Comparison of ENCODE assay signal across 1 cellular context in the genomic region with DNA sequence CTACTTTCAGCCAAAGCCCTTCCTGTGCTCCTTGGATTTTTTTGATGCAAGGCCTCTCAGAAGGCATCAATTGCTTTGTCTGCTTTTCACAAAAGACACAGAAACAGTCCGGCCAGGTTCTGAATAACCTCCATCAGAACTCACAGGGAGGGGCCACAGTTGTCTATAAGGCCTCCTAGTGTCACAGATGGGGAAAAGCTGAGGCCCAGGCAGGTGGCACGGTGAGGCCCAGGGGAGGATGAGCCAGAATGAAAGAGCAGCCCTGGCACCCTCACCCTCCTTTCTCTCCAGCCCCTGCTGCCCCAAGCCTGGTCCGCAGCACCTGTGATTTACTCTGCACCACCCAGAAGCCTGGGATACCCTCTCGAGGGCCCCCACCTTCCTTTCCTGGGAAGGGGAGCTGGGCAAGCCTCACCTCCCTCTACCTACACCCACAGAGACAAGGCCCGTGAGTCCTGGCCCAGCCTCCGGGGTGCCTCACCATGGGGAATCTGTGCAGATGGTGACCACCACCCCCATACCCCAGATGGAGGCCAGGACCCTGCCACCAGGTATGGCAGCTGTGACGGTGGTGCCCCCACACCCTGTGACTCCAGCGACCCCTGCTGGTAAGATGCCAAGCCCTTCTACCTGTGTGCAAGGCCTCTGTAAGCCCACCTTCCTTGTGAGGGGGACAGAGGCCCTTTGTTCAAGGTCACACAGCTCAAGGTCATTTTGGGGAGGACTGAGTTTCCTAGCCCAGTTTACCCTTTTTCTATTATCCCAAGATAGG.
TF ChIP-seq lines count a peak whose summit lies in the region.

No MANE protein-coding gene starts in this region.

TF ChIP-seq in HCT116, 20 proteins besides CTCF, POLR2A, EP300 and RAD21 (continued from another document):
- TF ChIP-seq SP1 (IDR thresholded peaks at IDR 0.05; ENCODE audit: low read depth) (no peak), JUND (IDR thresholded peaks at IDR 0.05) (no peak), EZH2 (IDR thresholded peaks at IDR 0.05) (no peak), POLR2AphosphoS5 (IDR thresholded peaks at IDR 0.05; ENCODE audit: low read depth, low read length) (no peak), YY1 (IDR thresholded peaks at IDR 0.05; ENCODE audit: extremely low read depth, insufficient replicate concordance, low read depth, low read length) (no peak), FOSL1 (IDR thresholded peaks at IDR 0.05; ENCODE audit: low read depth) (no peak), SIN3A (IDR thresholded peaks at IDR 0.05; ENCODE audit: low read depth) (no peak)
- TF ChIP-seq, protein P1, sequence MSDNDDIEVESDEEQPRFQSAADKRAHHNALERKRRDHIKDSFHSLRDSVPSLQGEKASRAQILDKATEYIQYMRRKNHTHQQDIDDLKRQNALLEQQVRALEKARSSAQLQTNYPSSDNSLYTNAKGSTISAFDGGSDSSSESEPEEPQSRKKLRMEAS (IDR thresholded peaks at IDR 0.05) = no peak
